Comparison of ENCODE assay signal across 1 cellular context in genomic region chr1:88777604-88778149, GRCh38.
A peak's percentile ranks its signal among the peaks of the same experiment; 100 is the strongest.
TF ChIP-seq lines count a peak whose summit lies in the region.

No MANE protein-coding gene starts in this region.

TF ChIP-seq in H1, 55 proteins besides CTCF, POLR2A, EP300 and RAD21 (continued from another document):
- 0 out of 2 replicates have a peak, but pooled peaks have one; percentile 32 for TF ChIP-seq SP1 (IDR thresholded peaks at IDR 0.05; ENCODE audit: low read depth, low read length)
